9 cellular contexts compared by ENCODE assay signal in the genomic region with DNA sequence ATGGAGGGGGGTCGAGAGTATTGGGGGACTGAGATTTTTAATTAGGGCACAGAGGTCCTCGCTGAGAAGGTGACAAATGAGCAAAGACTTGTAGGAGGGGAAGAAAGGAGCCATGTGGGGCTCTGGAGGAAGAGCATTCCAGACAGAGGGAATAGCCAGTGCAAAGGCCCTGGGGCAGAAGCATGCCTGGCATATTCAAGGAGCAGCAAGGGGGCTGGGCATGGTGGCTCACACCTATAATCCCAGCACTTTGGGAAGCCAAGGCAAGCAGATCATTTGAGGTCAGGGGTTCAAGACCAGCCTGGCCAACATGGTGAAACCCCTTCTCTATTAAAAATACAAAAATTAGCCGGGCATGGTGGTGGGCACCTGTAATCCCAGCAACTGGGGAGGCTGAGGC. TPM values are rescaled to one million over a fixed set of nuclear protein-coding genes. Genes with fewer than 3 reads are reported as not detected.
"Had no signal": no experiment of that assay in that cellular context is flagged by ENCODE, and none has a peak within 500 bp of the region (broad histone marks: within the 10 kb centered on the region; RNA-seq: fewer than 3 reads in every experiment).

No MANE protein-coding gene starts in this region.

RNA-seq across cellular contexts. Expression of a gene that starts 14.6 kb away (rescaled TPM):
- total RNA-seq: activated T-cell treated with anti-CD3 and anti-CD28 coated beads, Interleukin-2, amount 50 U/mL, for 4 hours; cerebellum; dermis microvascular lymphatic vessel endothelial cell; epithelial cell of proximal tubule; occipital lobe; posterior vena cava; T-helper 17 cell; thoracic aorta; urinary bladder had no signal
- polyA plus RNA-seq: urinary bladder had no signal
